9 cellular contexts compared by ENCODE assay signal in genomic region chr7:50409856-50410468, GRCh38. TPM values are rescaled to one million over a fixed set of nuclear protein-coding genes. Genes with fewer than 3 reads are reported as not detected.
A peak's percentile ranks its signal among the peaks of the same experiment; 100 is the strongest.
DNase-seq lines count a peak whose midpoint lies in the region; ATAC-seq lines count a peak whose summit lies in the region.
"Had no signal": no experiment of that assay in that cellular context is flagged by ENCODE, and none has a peak within 500 bp of the region (broad histone marks: within the 10 kb centered on the region; RNA-seq: fewer than 3 reads in every experiment).

No MANE protein-coding gene starts in this region.

- no peak for DNase-seq in CD4-positive, CD25-positive, alpha-beta regulatory T cell
- DNase-seq in T-helper 17 cell (no peak), Right ventricle myocardium inferior (ENCODE audit: missing footprints) (no peak), caudate nucleus (lab: John Stamatoyannopoulos, UW) (no peak), NCI-H748 treated with DMSO at 0.1 percent for 48 hours (lab: John Stamatoyannopoulos, UW) (no peak), GF-D8 (lab: John Stamatoyannopoulos, UW) (no peak)

- peaks cover 17% of the 10 kb centered on the region for H3K36me3 Mint-ChIP-seq in CD4-positive, CD25-positive, alpha-beta regulatory T cell
- no peaks in the 10 kb centered on the region for H3K36me3 Mint-ChIP-seq in T-helper 17 cell (ENCODE audit: low read depth)

- peaks cover 3% of the 10 kb centered on the region for H3K36me3 ChIP-seq in CD4-positive, CD25-positive, alpha-beta regulatory T cell (ENCODE audit: control insufficient read depth, insufficient read depth, low read length)

- peak overlapping the region in 2 of 3 donors; percentile 46 to 90 for H3K27ac Mint-ChIP-seq in CD4-positive, CD25-positive, alpha-beta regulatory T cell
- H3K27ac Mint-ChIP-seq in T-helper 17 cell, result peak overlapping the region; percentile 78

- H3K9me3 ChIP-seq in CD4-positive, CD25-positive, alpha-beta regulatory T cell (ENCODE audit: control insufficient read depth in 2 of 2, low read length in 2 of 2), result no peaks in the 10 kb centered on the region
- no peaks in the 10 kb centered on the region for H3K9me3 ChIP-seq in T-helper 17 cell (ENCODE audit: control insufficient read depth, low read length, poor library complexity, severe bottlenecking)

- H3K4me3 Mint-ChIP-seq in CD4-positive, CD25-positive, alpha-beta regulatory T cell, result no peak overlapping the region
- peak overlapping the region; percentile 61 for H3K4me3 Mint-ChIP-seq in T-helper 17 cell

- no peaks in the 10 kb centered on the region for H3K27me3 ChIP-seq in CD4-positive, CD25-positive, alpha-beta regulatory T cell (ENCODE audit: control insufficient read depth, insufficient read depth, low read length)

- no peak overlapping the region for H3K4me3 ChIP-seq in CD4-positive, CD25-positive, alpha-beta regulatory T cell (ENCODE audit: low read depth, low read length)

- intact Hi-C loops in Right ventricle myocardium inferior (cut with DNase I), result no loop called here

- no peaks in the 10 kb centered on the region for H3K27me3 Mint-ChIP-seq in CD4-positive, CD25-positive, alpha-beta regulatory T cell
- H3K27me3 Mint-ChIP-seq in T-helper 17 cell, result no peaks in the 10 kb centered on the region

- no peak overlapping the region for H3K27ac ChIP-seq in CD4-positive, CD25-positive, alpha-beta regulatory T cell (ENCODE audit: insufficient read depth, low read length, poor library complexity, severe bottlenecking)
- no peak overlapping the region for H3K27ac ChIP-seq in caudate nucleus (ENCODE audit: low read depth, low read length)

- H3K4me1 Mint-ChIP-seq in CD4-positive, CD25-positive, alpha-beta regulatory T cell, result peaks cover 11 to 56% (median 29%) of the 10 kb centered on the region in 4 donors
- peaks cover 60% of the 10 kb centered on the region for H3K4me1 Mint-ChIP-seq in T-helper 17 cell

- H3K9me3 Mint-ChIP-seq in CD4-positive, CD25-positive, alpha-beta regulatory T cell, result peaks cover 0 to 3% (median 0%) of the 10 kb centered on the region in 7 donors

- no peaks in the 10 kb centered on the region for H3K4me1 ChIP-seq in CD4-positive, CD25-positive, alpha-beta regulatory T cell (ENCODE audit: control insufficient read depth, insufficient read depth, low read length, poor library complexity, severe bottlenecking)

- ATAC-seq in CD4-positive, CD25-positive, alpha-beta regulatory T cell (ENCODE audit: low read depth in 2 of 2), result peak; percentile 24 to 30
- ATAC-seq in GM19035 (IDR thresholded peaks at IDR 0.05; ENCODE audit: unreplicated experiment), result peak; percentile 54
- ATAC-seq in HG03066 (IDR thresholded peaks at IDR 0.05; ENCODE audit: low read depth, unreplicated experiment), result peak; percentile 49
- peak; percentile 41 for ATAC-seq in T-helper 17 cell
- no peak for ATAC-seq in Right ventricle myocardium inferior
- ATAC-seq: left colon had no signal

RNA-seq across cellular contexts. Expression of gene FIGNL1, which starts 40.2 kb away (rescaled TPM):
- total RNA-seq in CD4-positive, CD25-positive, alpha-beta regulatory T cell, result 13.8 TPM
- polyA plus RNA-seq in CD4-positive, CD25-positive, alpha-beta regulatory T cell, result 10 to 100 TPM; 10.8 to 13.3 (median 12.0) TPM
- total RNA-seq in T-helper 17 cell, result 1 to 10 TPM; 8.6 to 9.8 TPM
- 3.4 TPM for total RNA-seq in Right ventricle myocardium inferior
